Comparison of ENCODE assay signal across 8 cellular contexts in genomic region chr14:35046048-35046750, GRCh38. TPM values are rescaled to one million over a fixed set of nuclear protein-coding genes. Genes with fewer than 3 reads are reported as not detected.
A peak's percentile ranks its signal among the peaks of the same experiment; 100 is the strongest.
DNase-seq lines count a peak whose midpoint lies in the region; ATAC-seq and TF ChIP-seq lines count a peak whose summit lies in the region.

A gene with protein sequence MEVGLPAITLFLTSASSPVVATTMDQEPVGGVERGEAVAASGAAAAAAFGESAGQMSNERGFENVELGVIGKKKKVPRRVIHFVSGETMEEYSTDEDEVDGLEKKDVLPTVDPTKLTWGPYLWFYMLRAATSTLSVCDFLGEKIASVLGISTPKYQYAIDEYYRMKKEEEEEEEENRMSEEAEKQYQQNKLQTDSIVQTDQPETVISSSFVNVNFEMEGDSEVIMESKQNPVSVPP (plus strand): TSS chr14:35046272. CDS start chr14:35046464, 192 bp downstream.

- TF ChIP-seq CTCF in H9 (conservative IDR thresholded peaks at IDR 0.05) (no peak), natural killer cell (IDR thresholded peaks at IDR 0.05) (no peak)

- peak within 1 kb of the TSS; percentile 74 for H2BK5ac ChIP-seq in H9 (ENCODE audit: insufficient read length, low read length)

- peak within 1 kb of the TSS; percentile 94 for H3K14ac ChIP-seq in H9 (ENCODE audit: insufficient read depth, low read length)

- H3K4me1 ChIP-seq in H9 (ENCODE audit: insufficient read depth, low read length) = no peaks in the 10 kb centered on the region; the same call in 1 of the 2 replicates

- peak within 1 kb of the TSS; percentile 93 for H3K18ac ChIP-seq in H9 (ENCODE audit: insufficient read length, low read depth, low read length)

- no peak within 1 kb of the TSS for H4K5ac ChIP-seq in H9 (ENCODE audit: insufficient read length, low read depth, low read length)

- no peaks in the 10 kb centered on the region for H3K9me3 ChIP-seq in H9 (ENCODE audit: control insufficient read depth, low read depth, low read length)

- ATAC-seq in natural killer cell = peak; percentile 86 to 96 (median 87)

- DNase-seq in ELR (ENCODE audit: low read depth) = peak; percentile 98
- DNase-seq in H9 = peak; percentile 99
- DNase-seq in M059J (ENCODE audit: low read depth) = peak; percentile 96
- peak; percentile 98 for DNase-seq in activated T-helper 9 cell treated with anti-CD3 and anti-CD28 coated beads, Interleukin-2, amount 50 U/mL, for 16 hours (ENCODE audit: low read depth)
- peak; percentile 89 for DNase-seq in fibroblast of peridontal ligament (ENCODE audit: extremely low read depth)
- peak; percentile 94 for DNase-seq in natural killer cell
- peak; percentile 96 to 99 (median 98) for DNase-seq in stimulated activated naive CD4-positive, alpha-beta T cell (lab: John Stamatoyannopoulos, UW)

- H3K27ac Mint-ChIP-seq in H9 = peak within 1 kb of the TSS; percentile 96 to 98 (median 98)
- peak within 1 kb of the TSS; percentile 91 to 93 for H3K27ac Mint-ChIP-seq in natural killer cell

- no peaks in the 10 kb centered on the region for H3K27me3 ChIP-seq in H9 (ENCODE audit: insufficient read depth, low read length)

- H2BK15ac ChIP-seq in H9 (ENCODE audit: low read depth, low read length) = no peak within 1 kb of the TSS

- H3K4me3 Mint-ChIP-seq in H9 = peak within 1 kb of the TSS; percentile 92 to 95
- peak within 1 kb of the TSS; percentile 97 for H3K4me3 Mint-ChIP-seq in natural killer cell

- H2BK12ac ChIP-seq in H9 (ENCODE audit: insufficient read length, low read depth, low read length) = no peak within 1 kb of the TSS

- intact Hi-C loops in natural killer cell (cut with micrococcal nuclease) = loop anchor here (1.0 to 5.0 kb wide), 5 partner anchors 64 to 371 kb away; partner anchors contain the start of genes PRORP and SRP54

- H3K4ac ChIP-seq in H9 (ENCODE audit: low read depth, low read length) = no peak within 1 kb of the TSS

- H3K36me3 Mint-ChIP-seq in H9 (ENCODE audit: insufficient read depth in 1 of 3, low read depth in 3 of 3) (peaks cover 7 to 15% (median 9%) of the 10 kb centered on the region in 3 experiments; a peak in 6 of 7 replicates), natural killer cell (no peaks in the 10 kb centered on the region)

- no peak within 1 kb of the TSS for H2BK20ac ChIP-seq in H9 (ENCODE audit: low read depth, low read length, poor library complexity, severe bottlenecking)

- no peaks in the 10 kb centered on the region for H3K79me1 ChIP-seq in H9 (ENCODE audit: insufficient read depth, low read depth, low read length, poor library complexity, severe bottlenecking)

- H3T11ph ChIP-seq in H9 (ENCODE audit: low read length) = no peak within 1 kb of the TSS

- H2AK5ac ChIP-seq in H9 (ENCODE audit: insufficient read length, low read length) = no peak within 1 kb of the TSS

- H3K4me1 Mint-ChIP-seq in H9 = peaks cover 14 to 17% of the 10 kb centered on the region in 2 experiments
- H3K4me1 Mint-ChIP-seq in natural killer cell = peaks cover 25 to 31% of the 10 kb centered on the region in 2 donors

- no peak within 1 kb of the TSS for H3K27ac ChIP-seq in H9 (ENCODE audit: insufficient read length, low read depth, low read length)

- H4K8ac ChIP-seq in H9 (replicated peaks; ENCODE audit: insufficient read length, low read depth, low read length) = no peak within 1 kb of the TSS

- H3K9me3 Mint-ChIP-seq in H9 (no peaks in the 10 kb centered on the region), natural killer cell (no peaks in the 10 kb centered on the region)

- no peak within 1 kb of the TSS for H2BK120ac ChIP-seq in H9 (ENCODE audit: low read depth, low read length, poor library complexity, severe bottlenecking)

- TF ChIP-seq POLR2A in Raji (IDR thresholded peaks at IDR 0.05; ENCODE audit: insufficient read depth, low read depth, low read length) = peak; percentile 92

- H3K23me2 ChIP-seq in H9 (ENCODE audit: insufficient read length, low read depth, low read length, poor library complexity, severe bottlenecking) = peaks cover 4% of the 10 kb centered on the region

- H3K27me3 Mint-ChIP-seq in H9 (ENCODE audit: low read depth) (no peaks in the 10 kb centered on the region; the same call in 1 of the 2 replicates), natural killer cell (ENCODE audit: low read depth in 2 of 2) (no peaks in the 10 kb centered on the region)

- peak within 1 kb of the TSS; percentile 96 for H2AFZ ChIP-seq in H9 (ENCODE audit: low read length)

- no peaks in the 10 kb centered on the region for H4K20me1 ChIP-seq in H9 (ENCODE audit: control insufficient read depth, insufficient read depth, insufficient read length)

- H3K79me2 ChIP-seq in H9 (ENCODE audit: insufficient read depth, low read length) = no peaks in the 10 kb centered on the region

- H3K56ac ChIP-seq in H9 (ENCODE audit: insufficient read length, low read depth, low read length) = no peak within 1 kb of the TSS

- H3K9ac ChIP-seq in H9 (ENCODE audit: extremely low read depth, insufficient read length, low read length) = peak within 1 kb of the TSS; percentile 81

- WGBS in H9 (ENCODE audit: extremely low coverage, insufficient read length, low lambda C conversion rate) = no CpG with 5 or more reads among the region's 77 CpGs

- no peak within 1 kb of the TSS for H3K23ac ChIP-seq in H9 (ENCODE audit: insufficient read length, low read depth, low read length)

- peak within 1 kb of the TSS; percentile 96 for H3K4me2 ChIP-seq in H9 (ENCODE audit: insufficient read depth, insufficient read length, low read length)

- no peak within 1 kb of the TSS for H4K91ac ChIP-seq in H9 (ENCODE audit: insufficient read length, low read depth, low read length)

RNA-seq across cellular contexts. Expression of the gene that starts here (rescaled TPM):
- total RNA-seq in H9 (2021) (40.5 and 43.1 TPM in 2 replicates), natural killer cell (100 to 1,000 TPM in 1 of 3 donors, 10 to 100 TPM in 2; 73.8 to 131 (median 79.6) TPM)
- 40.6 and 49.9 TPM in 2 replicates for total RNA-seq in M059J (2014; rRNA removed; shearing (Covaris generic))
